10 cellular contexts compared by ENCODE assay signal in the genomic region with DNA sequence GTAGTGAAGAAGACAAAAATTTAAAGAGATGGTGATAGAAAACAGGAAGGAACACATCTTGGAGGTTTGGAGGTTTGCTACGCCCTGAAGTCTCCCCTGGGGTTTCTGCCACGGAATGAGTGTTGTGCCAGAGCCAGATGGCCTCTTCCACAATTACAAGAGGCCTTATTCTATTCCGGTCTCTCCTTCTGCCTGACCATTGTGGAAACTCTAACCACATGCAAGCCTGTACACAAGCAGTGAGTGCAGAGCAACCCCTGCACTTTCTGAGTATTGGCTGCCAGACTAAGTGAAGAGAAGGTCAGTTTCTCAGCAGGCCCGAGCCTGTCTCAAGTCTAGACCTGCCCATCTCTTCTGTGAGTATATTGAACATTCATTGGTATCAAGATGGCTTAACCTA. TPM values are rescaled to one million over a fixed set of nuclear protein-coding genes. Genes with fewer than 3 reads are reported as not detected.
DNase-seq lines count a peak whose midpoint lies in the region; ATAC-seq and TF ChIP-seq lines count a peak whose summit lies in the region.
"Had no signal": no experiment of that assay in that cellular context is flagged by ENCODE, and none has a peak within 500 bp of the region (broad histone marks: within the 10 kb centered on the region; RNA-seq: fewer than 3 reads in every experiment).

No MANE protein-coding gene starts in this region.

- H3K27me3 ChIP-seq in brain microvascular endothelial cell (replicated peaks), result no peaks in the 10 kb centered on the region

- H3K4me3 ChIP-seq in brain microvascular endothelial cell (ENCODE audit: low read depth, low read length) (no peak overlapping the region), skeletal muscle cell (ENCODE audit: low read depth, low read length) (no peak overlapping the region)

- peak overlapping the region; percentile 38 for H3K27ac ChIP-seq in brain microvascular endothelial cell

- ATAC-seq in GM19463 (IDR thresholded peaks at IDR 0.05; ENCODE audit: unreplicated experiment) (peak; percentile 60), HG03442 (IDR thresholded peaks at IDR 0.05; ENCODE audit: unreplicated experiment) (peak; percentile 78)

- intact Hi-C loops in posterior vena cava (cut with DNase I), result no loop called here

- in situ Hi-C loops in brain microvascular endothelial cell (cut with HindIII; ENCODE audit: low pct_ligation_motif_present, low sequenced_read_pairs), result no loop called here

- TF ChIP-seq CTCF in brain microvascular endothelial cell (IDR thresholded peaks at IDR 0.05; ENCODE audit: low read depth, low read length, missing control alignments), result no peak

- H3K36me3 ChIP-seq in brain microvascular endothelial cell (replicated peaks), result no peaks in the 10 kb centered on the region

- DNase-seq in brain microvascular endothelial cell (no peak), skeletal muscle cell (ENCODE audit: low read depth) (peak; percentile 74), SIG-M5 treated with dmso at 0.1 percent for 504 hours (lab: John Stamatoyannopoulos, UW; ENCODE audit: unreplicated experiment) (no peak), posterior vena cava (ENCODE audit: low spot score) (no peak)
- no peak for DNase-seq in activated CD4-positive, alpha-beta T cell treated with anti-CD3 and anti-CD28 coated beads for 4 hours
- no peak for DNase-seq in stimulated activated CD4-positive, alpha-beta T cell treated with anti-CD3 and anti-CD28 coated beads, Interleukin-15, amount 100 ng/mL, for 24 hours
- DNase-seq: activated T-cell treated with anti-CD3 and anti-CD28 coated beads, Interleukin-2, amount 50 U/mL, for 24 hours; T-helper 1 cell had no signal

RNA-seq across cellular contexts. Expression of gene MYO1B, which starts 22.7 kb away (rescaled TPM):
- total RNA-seq in posterior vena cava, result 10 to 100 TPM; 29.8 to 30.0 TPM
